In genomic region chr1:178797590-178797989, GRCh38 we compare ENCODE assay signal across 2 cellular contexts.
TF ChIP-seq lines count a peak whose summit lies in the region.

No MANE protein-coding gene starts in this region.

TF ChIP-seq in HepG2, 621 proteins besides CTCF, POLR2A, EP300 and RAD21:
- TF ChIP-seq SOX13 (IDR thresholded peaks at IDR 0.05) (no peak), SOX13 (CRISPR knock-in tag; conservative IDR thresholded peaks at IDR 0.05 in 1 of 2, IDR thresholded peaks at IDR 0.05 in 1 of 2) (no peak), HNRNPLL (IDR thresholded peaks at IDR 0.05; ENCODE audit: low read depth, low read length, poor library complexity, severe bottlenecking) (no peak), KDM2A (CRISPR knock-in tag; IDR thresholded peaks at IDR 0.05; ENCODE audit: borderline replicate concordance, low read depth) (no peak), BRD4 (CRISPR knock-in tag; IDR thresholded peaks at IDR 0.05) (no peak), CEBPB (IDR thresholded peaks at IDR 0.05; ENCODE audit: borderline replicate concordance, low read depth, low read length) (peak; percentile 50; the same call in 1 of the 2 replicates), ATF7 (IDR thresholded peaks at IDR 0.05) (peak; percentile 40), ATF7 (CRISPR knock-in tag; IDR thresholded peaks at IDR 0.05) (no peak), ZNF503 (CRISPR knock-in tag; IDR thresholded peaks at IDR 0.05) (no peak), SP140L (CRISPR knock-in tag; IDR thresholded peaks at IDR 0.05; ENCODE audit: borderline replicate concordance) (no peak), XBP1 (CRISPR knock-in tag; IDR thresholded peaks at IDR 0.05) (no peak)
- TF ChIP-seq, protein P1, sequence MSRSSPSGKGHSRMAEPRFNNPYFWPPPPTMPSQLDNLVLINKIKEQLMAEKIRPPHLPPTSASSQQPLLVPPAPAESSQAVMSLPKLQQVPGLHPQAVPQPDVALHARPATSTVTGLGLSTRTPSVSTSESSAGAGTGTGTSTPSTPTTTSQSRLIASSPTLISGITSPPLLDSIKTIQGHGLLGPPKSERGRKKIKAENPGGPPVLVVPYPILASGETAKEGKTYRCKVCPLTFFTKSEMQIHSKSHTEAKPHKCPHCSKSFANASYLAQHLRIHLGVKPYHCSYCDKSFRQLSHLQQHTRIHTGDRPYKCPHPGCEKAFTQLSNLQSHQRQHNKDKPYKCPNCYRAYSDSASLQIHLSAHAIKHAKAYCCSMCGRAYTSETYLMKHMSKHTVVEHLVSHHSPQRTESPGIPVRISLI (CRISPR knock-in tag; IDR thresholded peaks at IDR 0.05; ENCODE audit: borderline replicate concordance), result no peak

TF ChIP-seq in H1, 55 proteins besides CTCF, POLR2A, EP300 and RAD21:
- peak; percentile 66 for TF ChIP-seq CEBPB (IDR thresholded peaks at IDR 0.05; ENCODE audit: low read depth, low read length)
- no peak for TF ChIP-seq MAFK (IDR thresholded peaks at IDR 0.05; ENCODE audit: low read depth, low read length)
TF ChIP-seq in H1: peak in this region for 1.
